In the genomic region with DNA sequence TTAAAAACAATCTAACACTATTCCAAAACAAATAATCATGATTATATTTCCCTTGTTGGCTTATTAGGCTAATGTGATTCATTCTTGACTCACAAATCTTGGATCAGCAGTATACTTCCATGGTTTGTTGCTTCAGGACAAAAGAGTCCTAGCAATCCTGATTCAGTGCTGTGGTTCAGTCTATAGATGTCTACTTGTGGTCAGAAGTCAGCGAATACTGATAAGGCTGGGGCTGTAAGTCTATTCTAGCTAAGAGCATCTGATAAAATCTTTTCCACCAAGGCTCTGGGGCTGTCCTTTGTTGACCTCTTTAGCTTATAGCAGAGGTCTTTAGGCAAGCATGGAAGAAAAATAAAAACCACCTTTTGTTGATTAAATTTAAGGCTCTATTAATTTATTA, we compare ENCODE assay signal across 13 cellular contexts. TPM values are rescaled to one million over a fixed set of nuclear protein-coding genes. Genes with fewer than 3 reads are reported as not detected.
DNase-seq lines count a peak whose midpoint lies in the region; ATAC-seq and TF ChIP-seq lines count a peak whose summit lies in the region.
"Had no signal": no experiment of that assay in that cellular context is flagged by ENCODE, and none has a peak within 500 bp of the region (broad histone marks: within the 10 kb centered on the region; RNA-seq: fewer than 3 reads in every experiment).

No MANE protein-coding gene starts in this region.

- H4K8ac ChIP-seq in mesenchymal stem cell (ENCODE audit: low read length) = no peak overlapping the region

- peaks cover 5% of the 10 kb centered on the region for H3K4me1 ChIP-seq in mesenchymal stem cell (ENCODE audit: control insufficient read depth, insufficient read depth, low read depth, low read length)

- no peak for TF ChIP-seq POLR2A in NB4 (IDR thresholded peaks at IDR 0.05; ENCODE audit: extremely low read depth, insufficient read length)

- no peak overlapping the region for H2BK12ac ChIP-seq in mesenchymal stem cell (ENCODE audit: low read length in 2 of 2)

- DNase-seq in EH (ENCODE audit: low read depth) (peak; percentile 90), NB4 (ENCODE audit: low read depth) (peak; percentile 50), brain microvascular endothelial cell (peak; percentile 89), mesenchymal stem cell (peak; percentile 81), omental fat pad (ENCODE audit: low spot score) (no peak), SW 1271 (lab: John Stamatoyannopoulos, UW) (no peak), amygdala (lab: John Stamatoyannopoulos, UW) (no peak)
- DNase-seq: activated CD4-positive, alpha-beta T cell treated with anti-CD3 and anti-CD28 coated beads for 4 hours; activated gamma-delta T cell treated with Interleukin-2 at 50 U/mL for 16 hours; Calu3; hippocampal formation; NCI-H187 treated with DMSO at 0.1 percent for 48 hours had no signal

- no peaks in the 10 kb centered on the region for H3K27me3 ChIP-seq in brain microvascular endothelial cell (replicated peaks)
- no peaks in the 10 kb centered on the region for H3K27me3 ChIP-seq in mesenchymal stem cell (ENCODE audit: control insufficient read depth in 1 of 2, insufficient read depth in 1 of 2, low read length in 2 of 2)

- ATAC-seq in omental fat pad (ENCODE audit: low FRiP score) = no peak
- ATAC-seq in GM21825 (IDR thresholded peaks at IDR 0.05; ENCODE audit: unreplicated experiment) = no peak

- no peaks in the 10 kb centered on the region for H3K36me3 ChIP-seq in brain microvascular endothelial cell (replicated peaks)
- no peaks in the 10 kb centered on the region for H3K36me3 ChIP-seq in mesenchymal stem cell (ENCODE audit: control insufficient read depth in 1 of 2, insufficient read depth in 2 of 2, low read depth in 1 of 2, low read length in 2 of 2)

- H3K4me3 ChIP-seq in NB4 (ENCODE audit: low read depth, low read length) (no peak overlapping the region), brain microvascular endothelial cell (ENCODE audit: low read depth, low read length) (no peak overlapping the region), mesenchymal stem cell (ENCODE audit: insufficient read depth in 1 of 2, low read depth in 1 of 2, low read length in 2 of 2) (peak overlapping the region in 1 of 2 experiments; percentile 34)

- H4K91ac ChIP-seq in mesenchymal stem cell (ENCODE audit: low read length) = no peak overlapping the region

- 40% methylated on average over 1 of the region's 1 CpG for WGBS in mesenchymal stem cell

- no peaks in the 10 kb centered on the region for H3K9me3 ChIP-seq in mesenchymal stem cell (ENCODE audit: control insufficient read depth, low read length)

- no peak overlapping the region for H3K18ac ChIP-seq in mesenchymal stem cell (ENCODE audit: low read depth in 1 of 2, low read length in 2 of 2)

- H2AK5ac ChIP-seq in mesenchymal stem cell (ENCODE audit: low read length, severe bottlenecking) = no peak overlapping the region

- peak overlapping the region; percentile 74 for H3K9ac ChIP-seq in mesenchymal stem cell (ENCODE audit: low read length)

- no peak overlapping the region for H3K4me2 ChIP-seq in mesenchymal stem cell (ENCODE audit: low read length, poor library complexity, severe bottlenecking)

- no peak overlapping the region for H2BK120ac ChIP-seq in mesenchymal stem cell (ENCODE audit: low read depth, low read length)

- H3K14ac ChIP-seq in mesenchymal stem cell (ENCODE audit: low read length in 2 of 2) = no peak overlapping the region

- no peak overlapping the region for H3K23ac ChIP-seq in mesenchymal stem cell (ENCODE audit: low read length in 2 of 2)

- H2BK5ac ChIP-seq in mesenchymal stem cell (ENCODE audit: low read depth, low read length, poor library complexity, severe bottlenecking) = no peak overlapping the region

- H2AFZ ChIP-seq in mesenchymal stem cell (ENCODE audit: low read depth, low read length) = no peak overlapping the region

- in situ Hi-C loops in brain microvascular endothelial cell (cut with HindIII; ENCODE audit: low pct_ligation_motif_present, low sequenced_read_pairs) = no loop called here

- TF ChIP-seq CTCF in NB4 (IDR thresholded peaks at IDR 0.05; ENCODE audit: low read depth, low read length) (no peak), brain microvascular endothelial cell (IDR thresholded peaks at IDR 0.05; ENCODE audit: low read depth, low read length, missing control alignments) (no peak), omental fat pad (IDR thresholded peaks at IDR 0.05) (no peak)

- H3K79me1 ChIP-seq in mesenchymal stem cell (replicated peaks; ENCODE audit: low read length, poor library complexity, severe bottlenecking) = no peaks in the 10 kb centered on the region

- peak overlapping the region; percentile 36 for H3K27ac ChIP-seq in brain microvascular endothelial cell
- H3K27ac ChIP-seq in mesenchymal stem cell (ENCODE audit: low read length, poor library complexity, severe bottlenecking) = no peak overlapping the region

- no peak overlapping the region for H3K4ac ChIP-seq in mesenchymal stem cell (ENCODE audit: low read depth in 1 of 2, low read length in 2 of 2)

- H2BK15ac ChIP-seq in mesenchymal stem cell (ENCODE audit: low read depth, poor library complexity, severe bottlenecking) = no peak overlapping the region

RNA-seq across cellular contexts. Expression of gene SMIM3, which starts 4.4 kb away (rescaled TPM):
- polyA plus RNA-seq in mesenchymal stem cell (2013, experiment 1 of 2) = 106 TPM
- 108 TPM for polyA plus RNA-seq in mesenchymal stem cell (2013, experiment 2 of 2)
- 100 to 1,000 TPM; 140 to 211 (median 157) TPM for total RNA-seq in omental fat pad

RNA-seq across cellular contexts. Expression of gene DCTN4, which starts 15.3 kb away (rescaled TPM):
- polyA plus RNA-seq in mesenchymal stem cell (2013, experiment 1 of 2) = 29.3 TPM
- polyA plus RNA-seq in mesenchymal stem cell (2013, experiment 2 of 2) = 29.6 TPM
- 10 to 100 TPM; 52.2 to 84.9 (median 67.0) TPM for total RNA-seq in omental fat pad

Comparison
In these comparisons a context has a peak if more than half of its experiments do, and no peak if none do; other contexts are left out.
1. DNase-seq: peak in EH (single experiment), NB4 (single experiment), brain microvascular endothelial cell (single experiment) and mesenchymal stem cell (single experiment); none in omental fat pad (single experiment), SW 1271 (0 of 2) and amygdala (0 of 56).